22 cellular contexts compared by ENCODE assay signal in genomic region chr17:49776864-49777263, GRCh38. TPM values are rescaled to one million over a fixed set of nuclear protein-coding genes. Genes with fewer than 3 reads are reported as not detected.
DNase-seq lines count a peak whose midpoint lies in the region; ATAC-seq, FAIRE-seq and TF ChIP-seq lines count a peak whose summit lies in the region.
"Had no signal": no experiment of that assay in that cellular context is flagged by ENCODE, and none has a peak within 500 bp of the region (broad histone marks: within the 10 kb centered on the region; RNA-seq: fewer than 3 reads in every experiment).

No MANE protein-coding gene starts in this region.

- no peak for TF ChIP-seq CTCF in coronary artery (IDR thresholded peaks at IDR 0.05)
- TF ChIP-seq CTCF in left ventricle myocardium inferior (IDR thresholded peaks at IDR 0.05; ENCODE audit: borderline replicate concordance), result no peak
- no peak for TF ChIP-seq CTCF in upper lobe of right lung (IDR thresholded peaks at IDR 0.05)
- TF ChIP-seq CTCF in pancreas (IDR thresholded peaks at IDR 0.05), result no peak

- H3K9me3 ChIP-seq in left ventricle myocardium inferior (replicated peaks) (no peaks in the 10 kb centered on the region), upper lobe of right lung (no peaks in the 10 kb centered on the region), pancreas (no peaks in the 10 kb centered on the region)
- H3K9me3 ChIP-seq: HAP-1 had no signal

- FAIRE-seq in pancreas (lab: Jason Lieb, UNC), result no peak
- FAIRE-seq: colon, endothelial cell of umbilical vein, frontal cortex had no signal

- DNase-seq in coronary artery (ENCODE audit: low spot score) (no peak), left ventricle myocardium inferior (no peak), sciatic nerve (ENCODE audit: low spot score) (no peak), upper lobe of right lung (no peak), pancreas (no peak), UCSD-AML1 (lab: John Stamatoyannopoulos, UW; ENCODE audit: unreplicated experiment) (no peak)
- DNase-seq in activated CD8-positive, alpha-beta memory T cell treated with anti-CD3 and anti-CD28 coated beads, Interleukin-2, amount 50 U/mL, for 48 hours, result no peak
- DNase-seq: activated CD4-positive, alpha-beta T cell treated with anti-CD3 and anti-CD28 coated beads, Interleukin-2, amount 50 U/mL, for 1 hour; activated naive CD4-positive, alpha-beta T cell treated with anti-CD3 and anti-CD28 coated beads for 36 hours; AML-193; IMR-90; NCI-H1436; NCI-H2171; NCI-H69; occipital lobe; SHP77 treated with DMSO at 0.1 percent for 48 hours; stimulated activated CD4-positive, alpha-beta T cell treated with anti-CD3 and anti-CD28 coated beads, Interleukin-2, amount 100 ng/mL, for 24 hours; T-cell had no signal

- WGBS in pancreas, 2 donors, result 63 to 69% methylated on average over 5 of the region's 5 CpGs

- H3K4me3 ChIP-seq in coronary artery (no peak overlapping the region), left ventricle myocardium inferior (no peak overlapping the region), upper lobe of right lung (no peak overlapping the region), pancreas (no peak overlapping the region)
- H3K4me3 ChIP-seq: HAP-1 had no signal

- H3K36me3 ChIP-seq in left ventricle myocardium inferior, result no peaks in the 10 kb centered on the region
- no peaks in the 10 kb centered on the region for H3K36me3 ChIP-seq in upper lobe of right lung
- H3K36me3 ChIP-seq in pancreas, result no peaks in the 10 kb centered on the region
- H3K36me3 ChIP-seq: HAP-1 had no signal

- H3K27me3 ChIP-seq in left ventricle myocardium inferior (ENCODE audit: low read depth) (no peaks in the 10 kb centered on the region), upper lobe of right lung (no peaks in the 10 kb centered on the region), pancreas (no peaks in the 10 kb centered on the region)

- peaks cover 38% of the 10 kb centered on the region for H3K4me1 ChIP-seq in left ventricle myocardium inferior
- H3K4me1 ChIP-seq in upper lobe of right lung, result peaks cover 32% of the 10 kb centered on the region
- no peaks in the 10 kb centered on the region for H3K4me1 ChIP-seq in pancreas

- intact Hi-C loops in left ventricle myocardium inferior (cut with micrococcal nuclease), result no loop called here
- intact Hi-C loops in sciatic nerve (cut with DNase I), result loop anchor here (5.0 kb wide), 1 partner anchor 70 kb away; the partner anchor contains the start of gene SLC35B1
- intact Hi-C loops in upper lobe of right lung (cut with DNase I), result loop anchor here (10.0 kb wide), 1 partner anchor 222 kb away; no protein-coding TSS in a partner anchor
- intact Hi-C loops in pancreas (cut with DNase I), result loop anchor here in 2 of 3 donors (5.0 to 10.0 kb wide), 2 partner anchors 202 to 205 kb away; partner anchors contain the start of gene NXPH3 (in 1 of the 2)

- ATAC-seq in sciatic nerve (peak; percentile 60), upper lobe of right lung (no peak), pancreas (no peak)
- ATAC-seq: T-cell had no signal

- peak overlapping the region; percentile 80 to 82 for H3K27ac ChIP-seq in coronary artery
- H3K27ac ChIP-seq in left ventricle myocardium inferior (replicated peaks), result peak overlapping the region; percentile 55
- peak overlapping the region; percentile 71 for H3K27ac ChIP-seq in upper lobe of right lung
- H3K27ac ChIP-seq in pancreas, result no peak overlapping the region

RNA-seq across cellular contexts. Expression of gene KAT7, which starts 11.6 kb away (rescaled TPM):
- total RNA-seq in left ventricle myocardium inferior (52.6 TPM), sciatic nerve (66.2 TPM), upper lobe of right lung (61.4 TPM), pancreas (10 to 100 TPM; 18.9 to 31.5 (median 19.8) TPM)
- polyA plus RNA-seq in pancreas, result 10 to 100 TPM in 1 of 2 donors, 1 to 10 TPM in 1; 3.5 to 10.4 TPM

RNA-seq across cellular contexts. Expression of gene FAM117A, which starts 12.9 kb away (rescaled TPM):
- total RNA-seq in left ventricle myocardium inferior (12.8 TPM), sciatic nerve (19.0 TPM), upper lobe of right lung (11.8 TPM), pancreas (10 to 100 TPM in 2 of 6 donors, 1 to 10 TPM in 4; 5.5 to 14.8 (median 8.5) TPM)
- polyA plus RNA-seq in pancreas, result 10 to 100 TPM in 1 of 2 donors, 1 to 10 TPM in 1; 5.3 to 12.3 TPM

Comparison
In these comparisons a context has a peak if more than half of its experiments do, and no peak if none do; other contexts are left out.
1. H3K27ac ChIP-seq: peak in coronary artery (2 of 2), left ventricle myocardium inferior (single experiment) and upper lobe of right lung (single experiment); none in pancreas (0 of 4).